ENCODE assay signal across 9 cellular contexts in genomic region chrX:41457618-41458192, GRCh38. TPM values are rescaled to one million over a fixed set of nuclear protein-coding genes. Genes with fewer than 3 reads are reported as not detected.
DNase-seq lines count a peak whose midpoint lies in the region; ATAC-seq and TF ChIP-seq lines count a peak whose summit lies in the region.
"Had no signal": no experiment of that assay in that cellular context is flagged by ENCODE, and none has a peak within 500 bp of the region (broad histone marks: within the 10 kb centered on the region; RNA-seq: fewer than 3 reads in every experiment).

No MANE protein-coding gene starts in this region.

- no peaks in the 10 kb centered on the region for H3K36me3 ChIP-seq in sigmoid colon

- ATAC-seq in activated naive CD4-positive, alpha-beta T cell treated with anti-CD3 and anti-CD28 coated beads, Interleukin-2, amount 50 U/mL, for 72 hours = peak; percentile 48 to 51
- ATAC-seq in HG02938 (IDR thresholded peaks at IDR 0.05; ENCODE audit: unreplicated experiment) = peak; percentile 58
- peak; percentile 78 for ATAC-seq in activated CD8-positive, alpha-beta T cell treated with anti-CD3 and anti-CD28 coated beads, Interleukin-2, amount 10 ng/mL, durations not matched to agents 7 days and 5 days
- no peak for ATAC-seq in GM21367 (IDR thresholded peaks at IDR 0.05; ENCODE audit: unreplicated experiment)

- no peak overlapping the region for H3K4me3 ChIP-seq in sigmoid colon

- peak in 1 of 2 donors; percentile 12 for DNase-seq in activated naive CD4-positive, alpha-beta T cell treated with anti-CD3 and anti-CD28 coated beads, Interleukin-2, amount 50 U/mL, for 72 hours (ENCODE audit: low spot score in 2 of 2)
- no peak for DNase-seq in activated naive CD4-positive, alpha-beta T cell treated with anti-CD3 and anti-CD28 coated beads, Interleukin-2, amount 50 U/mL, for 16 hours
- peak; percentile 21 for DNase-seq in activated CD8-positive, alpha-beta T cell treated with anti-CD3 and anti-CD28 coated beads, Interleukin-2, amount 10 ng/mL, durations not matched to agents 7 days and 5 days
- peak; percentile 39 for DNase-seq in sigmoid colon
- DNase-seq in GM19240 (ENCODE audit: insufficient read length, low spot score) = no peak
- DNase-seq in stimulated activated CD4-positive, alpha-beta T cell treated with anti-CD3 and anti-CD28 coated beads, Interleukin-12 subunit alpha, Interleukin-12 subunit beta, amount 100 ng/mL, for 4 hours = no peak

- no peaks in the 10 kb centered on the region for H3K9me3 ChIP-seq in sigmoid colon

- no peaks in the 10 kb centered on the region for H3K27me3 Mint-ChIP-seq in activated CD8-positive, alpha-beta T cell treated with anti-CD3 and anti-CD28 coated beads, Interleukin-2, amount 10 ng/mL, durations not matched to agents 7 days and 5 days (ENCODE audit: low read depth)
- H3K27me3 Mint-ChIP-seq: type B pancreatic cell had no signal

- CTCF ChIA-PET in activated CD8-positive, alpha-beta T cell treated with anti-CD3 and anti-CD28 coated beads, Interleukin-2, amount 10 ng/mL, durations not matched to agents 7 days and 5 days (lab: Charles Lee) = interaction anchor here (1.0 to 1.5 kb wide), 6 partner anchors 9 to 278 kb away, joined by 3 to 7 read pairs (median 4); no protein-coding TSS in a partner anchor

- no peaks in the 10 kb centered on the region for H3K27me3 ChIP-seq in sigmoid colon

- H3K9me3 Mint-ChIP-seq in activated naive CD4-positive, alpha-beta T cell treated with anti-CD3 and anti-CD28 coated beads, Interleukin-2, amount 50 U/mL, for 72 hours = no peaks in the 10 kb centered on the region
- no peaks in the 10 kb centered on the region for H3K9me3 Mint-ChIP-seq in activated CD8-positive, alpha-beta T cell treated with anti-CD3 and anti-CD28 coated beads, Interleukin-2, amount 10 ng/mL, durations not matched to agents 7 days and 5 days (ENCODE audit: insufficient read depth)
- H3K9me3 Mint-ChIP-seq: type B pancreatic cell had no signal

- H3K27ac ChIP-seq in sigmoid colon = no peak overlapping the region

- peak overlapping the region in 1 of 2 donors; percentile 22 for H3K27ac Mint-ChIP-seq in activated naive CD4-positive, alpha-beta T cell treated with anti-CD3 and anti-CD28 coated beads, Interleukin-2, amount 50 U/mL, for 72 hours
- H3K27ac Mint-ChIP-seq in activated CD8-positive, alpha-beta T cell treated with anti-CD3 and anti-CD28 coated beads, Interleukin-2, amount 10 ng/mL, durations not matched to agents 7 days and 5 days = peak overlapping the region; percentile 57
- H3K27ac Mint-ChIP-seq: type B pancreatic cell had no signal

- peaks cover 12% of the 10 kb centered on the region for H3K4me1 Mint-ChIP-seq in activated CD8-positive, alpha-beta T cell treated with anti-CD3 and anti-CD28 coated beads, Interleukin-2, amount 10 ng/mL, durations not matched to agents 7 days and 5 days (ENCODE audit: low read depth)

- H3K4me3 Mint-ChIP-seq in activated CD8-positive, alpha-beta T cell treated with anti-CD3 and anti-CD28 coated beads, Interleukin-2, amount 10 ng/mL, durations not matched to agents 7 days and 5 days = no peak overlapping the region
- H3K4me3 Mint-ChIP-seq: type B pancreatic cell had no signal

- POLR2A ChIA-PET in activated CD8-positive, alpha-beta T cell treated with anti-CD3 and anti-CD28 coated beads, Interleukin-2, amount 10 ng/mL, durations not matched to agents 7 days and 5 days (lab: Charles Lee) = interaction anchor here (0.9 kb wide), 1 partner anchor 115 kb away, joined by 3 read pairs; no protein-coding TSS in a partner anchor

- no peaks in the 10 kb centered on the region for H3K4me1 ChIP-seq in sigmoid colon

- 63 to 76% methylated on average over 7 of the region's 7 CpGs for WGBS in sigmoid colon, 2 donors

- intact Hi-C loops in sigmoid colon (cut with DNase I) = no loop called here

- TF ChIP-seq POLR2A in sigmoid colon (IDR thresholded peaks at IDR 0.05) = no peak

- TF ChIP-seq CTCF in sigmoid colon (IDR thresholded peaks at IDR 0.05) = no peak

- H3K36me3 Mint-ChIP-seq in activated naive CD4-positive, alpha-beta T cell treated with anti-CD3 and anti-CD28 coated beads, Interleukin-2, amount 50 U/mL, for 72 hours = no peaks in the 10 kb centered on the region
- no peaks in the 10 kb centered on the region for H3K36me3 Mint-ChIP-seq in activated CD8-positive, alpha-beta T cell treated with anti-CD3 and anti-CD28 coated beads, Interleukin-2, amount 10 ng/mL, durations not matched to agents 7 days and 5 days (ENCODE audit: low read depth)
- H3K36me3 Mint-ChIP-seq: type B pancreatic cell had no signal

- no peak for TF ChIP-seq EP300 in sigmoid colon (IDR thresholded peaks at IDR 0.05)

RNA-seq across cellular contexts. Expression of gene NYX, which starts 10.6 kb away (rescaled TPM):
- not detected for total RNA-seq in activated naive CD4-positive, alpha-beta T cell treated with anti-CD3 and anti-CD28 coated beads, Interleukin-2, amount 50 U/mL, for 72 hours
- total RNA-seq in activated CD8-positive, alpha-beta T cell treated with anti-CD3 and anti-CD28 coated beads, Interleukin-2, amount 10 ng/mL, durations not matched to agents 7 days and 5 days = not detected
- total RNA-seq in sigmoid colon = not detected
- under 1 TPM in 1 of 3 donors, not detected in 2; 0.03 TPM for polyA plus RNA-seq in sigmoid colon

Comparison
In these comparisons a context has a peak if more than half of its experiments do, and no peak if none do; other contexts are left out.
1. DNase-seq: peak in activated CD8-positive, alpha-beta T cell treated with anti-CD3 and anti-CD28 coated beads, Interleukin-2, amount 10 ng/mL, durations not matched to agents 7 days and 5 days (single experiment) and sigmoid colon (single experiment); none in activated naive CD4-positive, alpha-beta T cell treated with anti-CD3 and anti-CD28 coated beads, Interleukin-2, amount 50 U/mL, for 16 hours (single experiment), GM19240 (single experiment) and stimulated activated CD4-positive, alpha-beta T cell treated with anti-CD3 and anti-CD28 coated beads, Interleukin-12 subunit alpha, Interleukin-12 subunit beta, amount 100 ng/mL, for 4 hours (single experiment).